ENCODE assay signal across 8 cellular contexts in genomic region chr15:29657476-29657817, GRCh38.
DNase-seq lines count a peak whose midpoint lies in the region; ATAC-seq, FAIRE-seq and TF ChIP-seq lines count a peak whose summit lies in the region.
"Not testable (repeated sequence)": the region's sequence is repeated elsewhere in the genome, so short reads cannot be mapped to it uniquely, and the experiment has no call there.

No MANE protein-coding gene starts in this region.

- H3K9me1 ChIP-seq in K562 (ENCODE audit: control insufficient read depth, insufficient read depth, low read length): not testable (repeated sequence)

- peak overlapping the region; percentile 53; the same call in 1 of the 2 replicates for H3K4me3 ChIP-seq in HUES6 (ENCODE audit: low read depth, low read length)
- H3K4me3 ChIP-seq in K562: peak overlapping the region; percentile 38; the same call in 1 of the 2 replicates
- H3K4me3 ChIP-seq in hepatocyte, neural progenitor cell: not testable (repeated sequence)

- H3K9me2 ChIP-seq in hepatocyte (replicated peaks; ENCODE audit: insufficient read depth): not testable (repeated sequence)

- in situ Hi-C loops in K562 (cut with MboI): not testable (repeated sequence)

- TF ChIP-seq RAD21 in K562 (CRISPR knock-in tag; conservative IDR thresholded peaks at IDR 0.05 in 1 of 2, IDR thresholded peaks at IDR 0.05 in 1 of 2): not testable (repeated sequence)

- POLR2A ChIA-PET in K562 (lab: Yijun Ruan, JAX): interaction anchor here (0.7 to 1.0 kb wide), 2 partner anchors 44 to 178 kb away, joined by 3 read pairs; no protein-coding TSS in a partner anchor

- not testable (repeated sequence) for H3K27ac Mint-ChIP-seq in neural progenitor cell, type B pancreatic cell

- H3K4me3 Mint-ChIP-seq in neural progenitor cell (peak overlapping the region; percentile 31), type B pancreatic cell (peak overlapping the region; percentile 70)

- not testable (repeated sequence) for H3K27me3 ChIP-seq in HUES6 (ENCODE audit: control insufficient read depth, insufficient read depth, low read length); K562 (ENCODE audit: control insufficient read depth in 2 of 2, insufficient read depth in 2 of 2, low read length in 2 of 2); hepatocyte; neural progenitor cell

- intact Hi-C loops in K562 (cut with micrococcal nuclease): not testable (repeated sequence)

- H3F3A ChIP-seq in neural progenitor cell (ENCODE audit: low read depth): not testable (repeated sequence)

- not testable (repeated sequence) for H3K4me1 ChIP-seq in HUES6 (ENCODE audit: control insufficient read depth, insufficient read depth, low read length); K562 (replicated peaks in 1 of 2; ENCODE audit: control insufficient read depth in 2 of 2, insufficient read depth in 2 of 2, low read length in 2 of 2); hepatocyte (ENCODE audit: insufficient read depth); neural progenitor cell

- peak; percentile 65 for ATAC-seq in K562

- H4K20me1 ChIP-seq in K562 (replicated peaks; ENCODE audit: control insufficient read depth, insufficient read depth, low read length); hepatocyte (ENCODE audit: insufficient read depth, poor library complexity, severe bottlenecking); neural progenitor cell (ENCODE audit: low read depth): not testable (repeated sequence)

- CTCF ChIA-PET in K562 (lab: Yijun Ruan, JAX; ENCODE audit: low intra/inter-chr PET ratio): interaction anchor here (0.7 to 1.1 kb wide), 2 partner anchors 268 to 419 kb away, joined by 3 to 4 read pairs; no protein-coding TSS in a partner anchor

- not testable (repeated sequence) for H3K36me3 Mint-ChIP-seq in neural progenitor cell, type B pancreatic cell

- H2AFZ ChIP-seq in K562 (ENCODE audit: low read depth, low read length); hepatocyte; neural progenitor cell (replicated peaks): not testable (repeated sequence)

- not testable (repeated sequence) for BruUV-seq in K562 (replicated peaks; lab: Mats Ljungman, UMichigan)

- H3K79me2 ChIP-seq in K562 (ENCODE audit: control insufficient read depth, insufficient read depth, low read length); hepatocyte; neural progenitor cell (ENCODE audit: low read depth): not testable (repeated sequence)

- H3K4me1 Mint-ChIP-seq in neural progenitor cell; type B pancreatic cell (ENCODE audit: unreplicated experiment): not testable (repeated sequence)

- TF ChIP-seq POLR2A in K562 (conservative IDR thresholded peaks at IDR 0.05): not testable (repeated sequence)

- not testable (repeated sequence) for H3K27me3 Mint-ChIP-seq in neural progenitor cell (ENCODE audit: insufficient read depth, low read depth)
- peaks cover 12% of the 10 kb centered on the region for H3K27me3 Mint-ChIP-seq in type B pancreatic cell

- H3K27ac ChIP-seq in C4-2B (peak overlapping the region; percentile 41), hepatocyte (peak overlapping the region; percentile 57)
- H3K27ac ChIP-seq in HUES6 (ENCODE audit: low read depth, low read length); K562 (ENCODE audit: extremely low read depth, low read depth, low read length); neural progenitor cell: not testable (repeated sequence)

- WGBS in K562 (ENCODE audit: insufficient coverage, low coverage, missing lambda C conversion rate): 41% methylated on average over 5 of the region's 6 CpGs
- 89% methylated on average over 6 of the region's 6 CpGs for WGBS in hepatocyte (ENCODE audit: low lambda C conversion rate, missing lambda C conversion rate)

- not testable (repeated sequence) for H3K9ac ChIP-seq in HUES6 (ENCODE audit: low read length); K562 (ENCODE audit: insufficient read depth in 1 of 2, low read depth in 2 of 2, low read length in 2 of 2); neural progenitor cell

- TF ChIP-seq EP300 in K562 (IDR thresholded peaks at IDR 0.05; ENCODE audit: low read length): not testable (repeated sequence)

- DNase-seq in DMS53 treated with DMSO at 0.1 percent for 48 hours (lab: John Stamatoyannopoulos, UW; ENCODE audit: unreplicated experiment) (peak; percentile 35), RPMI7951 (ENCODE audit: low read depth) (peak; percentile 25)
- not testable (repeated sequence) for DNase-seq in K562 (ENCODE audit: extremely low read depth in 1 of 4, low spot score in 3 of 4); hepatocyte (ENCODE audit: low spot score); neural progenitor cell (ENCODE audit: low spot score); type B pancreatic cell (ENCODE audit: extremely low spot score, unreplicated experiment)

- FAIRE-seq in K562 (lab: Jason Lieb, UNC): not testable (repeated sequence)

- H3K36me3 ChIP-seq in HUES6 (ENCODE audit: control insufficient read depth, insufficient read depth, low read length); K562 (ENCODE audit: control insufficient read depth, insufficient read depth, low read length); hepatocyte (replicated peaks; ENCODE audit: insufficient read depth, low read depth); neural progenitor cell: not testable (repeated sequence)

- H3K4me2 ChIP-seq in K562 (ENCODE audit: insufficient read depth, low read length); neural progenitor cell: not testable (repeated sequence)
- peak overlapping the region; percentile 83 for H3K4me2 ChIP-seq in hepatocyte

- H3K9me3 Mint-ChIP-seq in neural progenitor cell, type B pancreatic cell: not testable (repeated sequence)

- TF ChIP-seq CTCF in C4-2B (conservative IDR thresholded peaks at IDR 0.05); K562 (IDR thresholded peaks at IDR 0.05 in 2 of 3, conservative IDR thresholded peaks at IDR 0.05 in 1 of 3; ENCODE audit: insufficient read depth in 2 of 3, low read depth in 1 of 3, low read length in 3 of 3); hepatocyte (IDR thresholded peaks at IDR 0.05; ENCODE audit: poor library complexity); neural progenitor cell (IDR thresholded peaks at IDR 0.05); type B pancreatic cell (conservative IDR thresholded peaks at IDR 0.05): not testable (repeated sequence)

- H3K9me3 ChIP-seq in HUES6 (ENCODE audit: control insufficient read depth, insufficient read depth, low read depth, low read length); K562 (replicated peaks; ENCODE audit: control insufficient read depth, insufficient read depth, low read depth, low read length); hepatocyte (ENCODE audit: low read depth); neural progenitor cell (ENCODE audit: low read depth): not testable (repeated sequence)

TF ChIP-seq in K562, 482 proteins besides CTCF, POLR2A, EP300 and RAD21:
- TF ChIP-seq C11orf30 (IDR thresholded peaks at IDR 0.05; ENCODE audit: low read depth) (peak; percentile 57), VEZF1 (CRISPR knock-in tag; IDR thresholded peaks at IDR 0.05) (peak; percentile 42; the same call in 1 of the 2 replicates), ASH1L (IDR thresholded peaks at IDR 0.05; ENCODE audit: borderline replicate concordance, low read depth, partially characterized antibody) (peak; percentile 38), ZNF740 (tag; IDR thresholded peaks at IDR 0.05) (0 out of 4 replicates have a peak, but pooled peaks of 1 of the 2 experiments have one; percentile 35), ZNF316 (IDR thresholded peaks at IDR 0.05) (peak; percentile 87)
- TF ChIP-seq ZNF740 (CRISPR knock-in tag; IDR thresholded peaks at IDR 0.05): not testable (repeated sequence)
TF ChIP-seq in K562: peak in this region for 5; not testable (repeated sequence) for 477.
